10 cellular contexts compared by ENCODE assay signal in genomic region chr3:29694783-29695182, GRCh38.
A peak's percentile ranks its signal among the peaks of the same experiment; 100 is the strongest.
DNase-seq lines count a peak whose midpoint lies in the region; ATAC-seq and TF ChIP-seq lines count a peak whose summit lies in the region.
"Had no signal": no experiment of that assay in that cellular context is flagged by ENCODE, and none has a peak within 500 bp of the region (broad histone marks: within the 10 kb centered on the region; RNA-seq: fewer than 3 reads in every experiment).

No MANE protein-coding gene starts in this region.

- DNase-seq in cardiac fibroblast (ENCODE audit: low read depth in 2 of 2) (peak; percentile 97 to 98), kidney tubule cell (ENCODE audit: low spot score) (peak; percentile 96), tibial nerve (ENCODE audit: low spot score in 2 of 2) (no peak), NCI-H1092 (lab: John Stamatoyannopoulos, UW) (no peak)
- DNase-seq: activated naive CD8-positive, alpha-beta T cell treated with anti-CD3 and anti-CD28 coated beads, Interleukin-2, amount 10 ng/mL, durations not matched to agents 7 days and 5 days had no signal

- 83% methylated on average over 1 of the region's 1 CpG for WGBS in tibial nerve, 2 donors

- H3K9me3 ChIP-seq in HUES48 (ENCODE audit: control insufficient read depth, insufficient read depth, low read length), result no peaks in the 10 kb centered on the region
- H3K9me3 ChIP-seq in tibial nerve, result no peaks in the 10 kb centered on the region
- H3K9me3 ChIP-seq: neutrophil had no signal

- peak in 1 of 2 donors; percentile 23 for TF ChIP-seq EP300 in tibial nerve (IDR thresholded peaks at IDR 0.05)

- H3K27me3 ChIP-seq in HUES48 (ENCODE audit: control insufficient read depth, insufficient read depth, low read length), result no peaks in the 10 kb centered on the region
- H3K27me3 ChIP-seq in tibial nerve, result no peaks in the 10 kb centered on the region
- H3K27me3 ChIP-seq: neutrophil had no signal

- TF ChIP-seq CTCF in cardiac fibroblast (IDR thresholded peaks at IDR 0.05; ENCODE audit: low read depth, low read length) (no peak), tibial nerve (IDR thresholded peaks at IDR 0.05) (no peak)

- H3K36me3 ChIP-seq in HUES48 (ENCODE audit: control insufficient read depth, insufficient read depth, low read length) (no peaks in the 10 kb centered on the region), tibial nerve (no peaks in the 10 kb centered on the region)
- H3K36me3 ChIP-seq: neutrophil had no signal

- ATAC-seq in HG02981 (IDR thresholded peaks at IDR 0.05; ENCODE audit: unreplicated experiment) (no peak), GM21381 (IDR thresholded peaks at IDR 0.05; ENCODE audit: unreplicated experiment) (no peak), HG03565 (IDR thresholded peaks at IDR 0.05; ENCODE audit: unreplicated experiment) (no peak)

- H3K4me3 ChIP-seq in HUES48 (ENCODE audit: low read depth, low read length) (no peak overlapping the region), cardiac fibroblast (replicated peaks in 1 of 2; ENCODE audit: low read depth in 2 of 2, low read length in 2 of 2) (no peak overlapping the region), tibial nerve (no peak overlapping the region)

- H3K9ac ChIP-seq in HUES48 (ENCODE audit: low read depth, low read length), result no peak overlapping the region; the same call in 1 of the 2 replicates

- H3K4me1 ChIP-seq in HUES48 (ENCODE audit: control insufficient read depth, insufficient read depth, low read length) (peaks cover 43% of the 10 kb centered on the region), tibial nerve (peaks cover 0 to 67% (median 22%) of the 10 kb centered on the region in 4 donors)

- TF ChIP-seq POLR2A in tibial nerve (IDR thresholded peaks at IDR 0.05), result no peak

- H3K27ac ChIP-seq in HUES48 (ENCODE audit: low read depth, low read length) (peak overlapping the region; percentile 67), tibial nerve (peak overlapping the region in 3 of 4 donors; percentile 46 to 82 (median 71))
- H3K27ac ChIP-seq: neutrophil had no signal

Comparison
In these comparisons a context has a peak if more than half of its experiments do, and no peak if none do; other contexts are left out.
1. DNase-seq: peak in cardiac fibroblast (2 of 2) and kidney tubule cell (single experiment); none in tibial nerve (0 of 2) and NCI-H1092 (single experiment).